Comparison of ENCODE assay signal across 1 cellular context in the genomic region with DNA sequence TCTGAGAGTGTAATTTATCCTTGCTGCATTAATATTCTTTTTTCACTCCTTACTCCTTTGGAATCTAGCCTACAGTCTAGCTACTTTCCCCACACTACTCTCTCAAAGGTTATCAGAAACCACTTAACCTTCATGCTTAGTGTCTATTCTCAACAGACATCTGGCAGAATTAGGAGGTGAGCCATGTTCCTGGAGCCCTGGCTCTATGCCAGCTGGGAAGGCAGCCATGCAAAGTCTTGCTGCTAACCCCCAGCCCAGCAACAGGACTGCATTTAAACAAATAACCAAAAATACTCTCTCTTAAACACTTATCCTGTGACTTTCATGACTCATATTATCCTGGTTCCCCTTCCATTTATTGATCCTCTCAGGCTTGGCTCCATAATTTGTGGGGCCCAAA.
TF ChIP-seq lines count a peak whose summit lies in the region.

No MANE protein-coding gene starts in this region.

TF ChIP-seq in K562, 482 proteins besides CTCF, POLR2A, EP300 and RAD21 (continued from another document):
- TF ChIP-seq, protein P1, sequence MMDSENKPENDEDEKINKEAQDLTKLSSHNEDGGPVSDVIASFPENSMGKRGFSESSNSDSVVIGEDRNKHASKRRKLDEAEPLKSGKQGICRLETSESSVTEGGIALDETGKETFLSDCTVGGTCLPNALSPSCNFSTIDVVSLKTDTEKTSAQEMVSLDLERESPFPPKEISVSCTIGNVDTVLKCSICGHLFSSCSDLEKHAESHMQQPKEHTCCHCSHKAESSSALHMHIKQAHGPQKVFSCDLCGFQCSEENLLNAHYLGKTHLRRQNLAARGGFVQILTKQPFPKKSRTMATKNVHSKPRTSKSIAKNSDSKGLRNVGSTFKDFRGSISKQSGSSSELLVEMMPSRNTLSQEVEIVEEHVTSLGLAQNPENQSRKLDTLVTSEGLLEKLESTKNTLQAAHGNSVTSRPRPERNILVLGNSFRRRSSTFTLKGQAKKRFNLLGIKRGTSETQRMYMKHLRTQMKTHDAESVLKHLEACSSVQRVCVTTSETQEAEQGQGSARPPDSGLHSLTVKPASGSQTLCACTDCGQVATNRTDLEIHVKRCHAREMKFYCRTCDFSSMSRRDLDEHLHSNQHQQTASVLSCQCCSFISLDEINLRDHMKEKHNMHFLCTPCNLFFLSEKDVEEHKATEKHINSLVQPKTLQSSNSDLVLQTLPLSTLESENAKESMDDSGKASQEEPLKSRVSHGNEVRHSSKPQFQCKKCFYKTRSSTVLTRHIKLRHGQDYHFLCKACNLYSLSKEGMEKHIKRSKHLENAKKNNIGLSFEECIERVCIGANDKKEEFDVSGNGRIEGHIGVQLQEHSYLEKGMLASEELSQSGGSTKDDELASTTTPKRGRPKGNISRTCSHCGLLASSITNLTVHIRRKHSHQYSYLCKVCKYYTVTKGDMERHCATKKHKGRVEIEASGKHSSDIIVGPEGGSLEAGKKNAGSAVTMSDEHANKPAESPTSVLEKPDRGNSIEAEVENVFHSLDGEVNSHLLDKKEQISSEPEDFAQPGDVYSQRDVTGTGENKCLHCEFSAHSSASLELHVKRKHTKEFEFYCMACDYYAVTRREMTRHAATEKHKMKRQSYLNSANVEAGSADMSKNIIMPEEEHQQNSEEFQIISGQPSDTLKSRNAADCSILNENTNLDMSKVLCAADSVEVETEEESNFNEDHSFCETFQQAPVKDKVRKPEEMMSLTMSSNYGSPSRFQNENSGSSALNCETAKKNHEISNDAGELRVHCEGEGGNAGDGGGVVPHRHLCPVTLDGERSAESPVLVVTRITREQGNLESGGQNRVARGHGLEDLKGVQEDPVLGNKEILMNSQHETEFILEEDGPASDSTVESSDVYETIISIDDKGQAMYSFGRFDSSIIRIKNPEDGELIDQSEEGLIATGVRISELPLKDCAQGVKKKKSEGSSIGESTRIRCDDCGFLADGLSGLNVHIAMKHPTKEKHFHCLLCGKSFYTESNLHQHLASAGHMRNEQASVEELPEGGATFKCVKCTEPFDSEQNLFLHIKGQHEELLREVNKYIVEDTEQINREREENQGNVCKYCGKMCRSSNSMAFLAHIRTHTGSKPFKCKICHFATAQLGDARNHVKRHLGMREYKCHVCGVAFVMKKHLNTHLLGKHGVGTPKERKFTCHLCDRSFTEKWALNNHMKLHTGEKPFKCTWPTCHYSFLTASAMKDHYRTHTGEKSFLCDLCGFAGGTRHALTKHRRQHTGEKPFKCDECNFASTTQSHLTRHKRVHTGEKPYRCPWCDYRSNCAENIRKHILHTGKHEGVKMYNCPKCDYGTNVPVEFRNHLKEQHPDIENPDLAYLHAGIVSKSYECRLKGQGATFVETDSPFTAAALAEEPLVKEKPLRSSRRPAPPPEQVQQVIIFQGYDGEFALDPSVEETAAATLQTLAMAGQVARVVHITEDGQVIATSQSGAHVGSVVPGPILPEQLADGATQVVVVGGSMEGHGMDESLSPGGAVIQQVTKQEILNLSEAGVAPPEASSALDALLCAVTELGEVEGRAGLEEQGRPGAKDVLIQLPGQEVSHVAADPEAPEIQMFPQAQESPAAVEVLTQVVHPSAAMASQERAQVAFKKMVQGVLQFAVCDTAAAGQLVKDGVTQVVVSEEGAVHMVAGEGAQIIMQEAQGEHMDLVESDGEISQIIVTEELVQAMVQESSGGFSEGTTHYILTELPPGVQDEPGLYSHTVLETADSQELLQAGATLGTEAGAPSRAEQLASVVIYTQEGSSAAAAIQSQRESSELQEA (IDR thresholded peaks at IDR 0.05; ENCODE audit: low read depth) = no peak
